In genomic region chr19:50135856-50136602, GRCh38 we compare ENCODE assay signal across 11 cellular contexts. TPM values are rescaled to one million over a fixed set of nuclear protein-coding genes. Genes with fewer than 3 reads are reported as not detected.
DNase-seq lines count a peak whose midpoint lies in the region; ATAC-seq and TF ChIP-seq lines count a peak whose summit lies in the region.
"Not testable (repeated sequence)": the region's sequence is repeated elsewhere in the genome, so short reads cannot be mapped to it uniquely, and the experiment has no call there.
"Had no signal": no experiment of that assay in that cellular context is flagged by ENCODE, and none has a peak within 500 bp of the region (broad histone marks: within the 10 kb centered on the region; RNA-seq: fewer than 3 reads in every experiment).

No MANE protein-coding gene starts in this region.

- not testable (repeated sequence) for H3K4me1 Mint-ChIP-seq in activated CD4-positive, alpha-beta T cell treated with anti-CD3 and anti-CD28 coated beads, Interleukin-2, amount 10 ng/mL, durations not matched to agents 24 days and 14 days

- BruUV-seq in OCI-LY7 (replicated peaks; lab: Mats Ljungman, UMichigan), result not testable (repeated sequence)

- not testable (repeated sequence) for H3K4me3 ChIP-seq in OCI-LY7 (ENCODE audit: low read depth, low read length, poor library complexity, severe bottlenecking); aorta (ENCODE audit: low read length in 2 of 2)

- H3K27me3 Mint-ChIP-seq in activated CD4-positive, alpha-beta T cell treated with anti-CD3 and anti-CD28 coated beads, Interleukin-2, amount 10 ng/mL, durations not matched to agents 24 days and 14 days, result not testable (repeated sequence)

- peak; percentile 1 for DNase-seq in OCI-LY7 (ENCODE audit: low spot score)
- DNase-seq in activated CD4-positive, alpha-beta T cell treated with anti-CD3 and anti-CD28 coated beads, Interleukin-2, amount 10 ng/mL, durations not matched to agents 24 days and 14 days, result peak; percentile 67
- DNase-seq in cerebellar cortex (ENCODE audit: low spot score), result peak; percentile 12
- peak; percentile 76 for DNase-seq in cardiac septum (ENCODE audit: low spot score)
- peak; percentile 10 for DNase-seq in medulla oblongata (ENCODE audit: extremely low spot score)
- peak; percentile 3 for DNase-seq in pons (ENCODE audit: low spot score)
- DNase-seq in aorta, result peak; percentile 42 to 76

- not testable (repeated sequence) for H3K9me3 ChIP-seq in OCI-LY7 (ENCODE audit: low read length); aorta (ENCODE audit: control insufficient read depth, low read length)

- WGBS in aorta, 2 donors, result 65 to 67% methylated on average over 10 of the region's 10 CpGs

- intact Hi-C loops in OCI-LY7 (cut with micrococcal nuclease; ENCODE audit: unreplicated experiment); activated CD4-positive, alpha-beta T cell treated with anti-CD3 and anti-CD28 coated beads, Interleukin-2, amount 10 ng/mL, durations not matched to agents 24 days and 14 days (cut with micrococcal nuclease): not testable (repeated sequence)
- intact Hi-C loops in cardiac septum (cut with DNase I), result loop anchor here (10.0 kb wide), 1 partner anchor 201 kb away; no protein-coding TSS in a partner anchor
- intact Hi-C loops in aorta (cut with DNase I), result loop anchor here (10.0 kb wide), 3 partner anchors 91 to 201 kb away; no protein-coding TSS in a partner anchor

- not testable (repeated sequence) for H3K36me3 Mint-ChIP-seq in activated CD4-positive, alpha-beta T cell treated with anti-CD3 and anti-CD28 coated beads, Interleukin-2, amount 10 ng/mL, durations not matched to agents 24 days and 14 days (ENCODE audit: low read depth)

- CTCF ChIA-PET in OCI-LY7 (lab: Charles Lee; ENCODE audit: unreplicated experiment), result interaction anchor here (0.5 kb wide), 1 partner anchor 270 kb away, joined by 9 read pairs; no protein-coding TSS in a partner anchor

- H3K4me2 ChIP-seq in OCI-LY7 (ENCODE audit: low read length), result not testable (repeated sequence)

- H3K9me3 Mint-ChIP-seq in activated CD4-positive, alpha-beta T cell treated with anti-CD3 and anti-CD28 coated beads, Interleukin-2, amount 10 ng/mL, durations not matched to agents 24 days and 14 days, result not testable (repeated sequence)

- not testable (repeated sequence) for H3K27ac Mint-ChIP-seq in activated CD4-positive, alpha-beta T cell treated with anti-CD3 and anti-CD28 coated beads, Interleukin-2, amount 10 ng/mL, durations not matched to agents 24 days and 14 days

- not testable (repeated sequence) for H4K20me1 ChIP-seq in OCI-LY7 (ENCODE audit: insufficient read depth, low read length)

- ATAC-seq in aorta (ENCODE audit: low FRiP score), result not testable (repeated sequence)

- not testable (repeated sequence) for H3K27me3 ChIP-seq in aorta (ENCODE audit: control insufficient read depth in 1 of 2, insufficient read depth in 2 of 2, low read length in 1 of 2)

- TF ChIP-seq CTCF in C4-2B (conservative IDR thresholded peaks at IDR 0.05), result peak; percentile 9; the same call in 1 of the 2 replicates
- not testable (repeated sequence) for TF ChIP-seq CTCF in OCI-LY7 (conservative IDR thresholded peaks at IDR 0.05; ENCODE audit: low read length)

- not testable (repeated sequence) for H3K79me2 ChIP-seq in OCI-LY7 (ENCODE audit: insufficient read depth, low read depth, low read length)

- not testable (repeated sequence) for H3K4me3 Mint-ChIP-seq in activated CD4-positive, alpha-beta T cell treated with anti-CD3 and anti-CD28 coated beads, Interleukin-2, amount 10 ng/mL, durations not matched to agents 24 days and 14 days

- not testable (repeated sequence) for H2AFZ ChIP-seq in OCI-LY7 (ENCODE audit: low read length)

- H3K27ac ChIP-seq in C4-2B; OCI-LY7 (ENCODE audit: low read depth, low read length, poor library complexity, severe bottlenecking); aorta (ENCODE audit: low read depth in 1 of 2, low read length in 2 of 2): not testable (repeated sequence)

- POLR2A ChIA-PET in OCI-LY7 (lab: Charles Lee), result not testable (repeated sequence)

- H3K36me3 ChIP-seq in OCI-LY7 (ENCODE audit: insufficient read depth, low read length); aorta (ENCODE audit: control insufficient read depth in 1 of 2, insufficient read depth in 2 of 2, low read length in 1 of 2): not testable (repeated sequence)

- not testable (repeated sequence) for H3K9me2 ChIP-seq in OCI-LY7 (ENCODE audit: insufficient read depth, low read length)

- H3K4me1 ChIP-seq in OCI-LY7 (ENCODE audit: insufficient read depth, low read length, poor library complexity, severe bottlenecking); aorta (ENCODE audit: control insufficient read depth in 1 of 2, insufficient read depth in 2 of 2, low read length in 2 of 2): not testable (repeated sequence)

RNA-seq across cellular contexts. Expression of gene IZUMO2, which starts 27.1 kb away (rescaled TPM):
- total RNA-seq in OCI-LY7 (2014; rRNA removed; shearing (Covaris generic)), result not detected in 2 replicates
- total RNA-seq in OCI-LY7 (2022) (not detected in 2 replicates), cardiac septum (not detected), aorta (not detected)
- total RNA-seq in activated CD4-positive, alpha-beta T cell treated with anti-CD3 and anti-CD28 coated beads, Interleukin-2, amount 10 ng/mL, durations not matched to agents 24 days and 14 days, result not detected in 2 replicates
- polyA plus RNA-seq in aorta, result not detected
- total RNA-seq: CD8-positive, alpha-beta memory T cell; G401; H4 had no signal
- polyA plus RNA-seq: CD8-positive, alpha-beta memory T cell had no signal

Comparison
In these comparisons a context has a peak if more than half of its experiments do, and no peak if none do; other contexts are left out.
1. DNase-seq: peak in every context shown above with its lines; median percentile 76 in cardiac septum; 67 in activated CD4-positive, alpha-beta T cell treated with anti-CD3 and anti-CD28 coated beads, Interleukin-2, amount 10 ng/mL, durations not matched to agents 24 days and 14 days; 59 in aorta; 12 in cerebellar cortex; 10 in medulla oblongata; 3 in pons; 1 in OCI-LY7.